Comparison of ENCODE assay signal across 8 cellular contexts in the genomic region with DNA sequence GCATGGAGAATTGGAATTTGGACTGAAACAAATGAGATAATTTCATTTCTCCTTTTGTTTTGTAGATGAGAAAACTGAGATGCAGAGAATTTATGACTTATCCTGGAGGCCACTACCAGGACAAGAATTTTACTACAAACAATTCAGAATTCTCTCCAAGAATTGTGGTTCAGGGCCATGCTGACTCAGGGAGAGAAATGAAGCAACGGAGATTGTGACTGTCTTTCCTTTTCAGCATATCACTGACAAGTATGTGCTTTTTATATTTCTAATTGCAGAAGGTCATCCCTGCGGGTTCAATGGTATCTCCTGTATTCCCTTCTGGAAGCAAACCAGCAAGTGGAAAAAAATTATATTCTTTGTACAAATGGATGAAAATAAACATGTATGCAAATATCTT.
"Had no signal": no experiment of that assay in that cellular context is flagged by ENCODE, and none has a peak within 500 bp of the region (broad histone marks: within the 10 kb centered on the region; RNA-seq: fewer than 3 reads in every experiment).

No MANE protein-coding gene starts in this region.

- H3K4me2 ChIP-seq: smooth muscle cell had no signal

- H3K4me1 ChIP-seq: esophagus squamous epithelium had no signal

- H3K4me3 ChIP-seq: esophagus squamous epithelium, smooth muscle cell, tibial nerve had no signal

- H3K27me3 ChIP-seq: tibial nerve had no signal

- DNase-seq: activated T-cell treated with anti-CD3 and anti-CD28 coated beads, Interleukin-2, amount 50 U/mL, for 1 hour; esophagus squamous epithelium; nucleus accumbens; right cardiac atrium had no signal

- ATAC-seq: natural killer cell treated with Interleukin-12 subunit alpha and Interleukin-12 subunit beta and Interleukin-15 and Interleukin-18, amount 100 ng/mL, for 72 hours had no signal

- FAIRE-seq: bronchial epithelial cell had no signal

- H3K27ac ChIP-seq: esophagus squamous epithelium, tibial nerve had no signal

- H3K36me3 ChIP-seq: esophagus squamous epithelium, tibial nerve had no signal

- H3K9me3 ChIP-seq: esophagus squamous epithelium, tibial nerve had no signal
